Comparison of ENCODE assay signal across 25 cellular contexts in the genomic region with DNA sequence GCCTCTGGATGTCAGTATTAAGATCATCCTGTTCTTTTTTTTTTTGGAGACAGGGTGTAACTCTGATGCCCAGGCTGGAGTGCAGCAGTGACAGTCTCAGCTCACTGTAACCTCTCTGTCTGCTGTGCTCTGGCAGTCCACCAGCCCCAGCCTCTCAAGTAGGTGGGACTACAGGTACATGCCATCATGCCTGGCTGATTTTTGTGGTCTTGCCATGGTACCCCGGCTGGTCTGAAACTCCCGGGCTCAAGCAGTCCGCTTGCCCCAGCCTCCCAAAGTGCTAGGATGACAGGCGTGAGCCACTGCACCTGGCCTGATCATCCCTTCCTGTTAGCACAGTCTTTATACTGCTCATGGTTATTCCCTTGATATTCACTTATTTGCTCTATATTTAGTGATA. TPM values are rescaled to one million over a fixed set of nuclear protein-coding genes. Genes with fewer than 3 reads are reported as not detected.
DNase-seq lines count a peak whose midpoint lies in the region; ATAC-seq and TF ChIP-seq lines count a peak whose summit lies in the region.
"Had no signal": no experiment of that assay in that cellular context is flagged by ENCODE, and none has a peak within 500 bp of the region (broad histone marks: within the 10 kb centered on the region; RNA-seq: fewer than 3 reads in every experiment).

No MANE protein-coding gene starts in this region.

- H3K27me3 Mint-ChIP-seq in activated naive CD4-positive, alpha-beta T cell treated with anti-CD3 and anti-CD28 coated beads, Interleukin-2, amount 50 U/mL, for 24 hours, result no peaks in the 10 kb centered on the region
- H3K27me3 Mint-ChIP-seq in T-helper 17 cell, result no peaks in the 10 kb centered on the region
- H3K27me3 Mint-ChIP-seq: activated CD4-positive, alpha-beta memory T cell treated with anti-CD3 and anti-CD28 coated beads for 36 hours had no signal

- peaks cover 17 to 31% of the 10 kb centered on the region in 2 donors for H3K4me1 ChIP-seq in thyroid gland
- H3K4me1 ChIP-seq: prostate gland had no signal

- no peak overlapping the region for H3K4me3 ChIP-seq in thyroid gland (replicated peaks in 1 of 3)
- H3K4me3 ChIP-seq: heart right ventricle, PC-9, prostate gland had no signal

- H3K36me3 Mint-ChIP-seq in activated naive CD4-positive, alpha-beta T cell treated with anti-CD3 and anti-CD28 coated beads, Interleukin-2, amount 50 U/mL, for 24 hours, result peaks cover 6% of the 10 kb centered on the region
- H3K36me3 Mint-ChIP-seq in activated naive CD4-positive, alpha-beta T cell treated with anti-CD3 and anti-CD28 coated beads, Interleukin-2, amount 50 U/mL, for 72 hours, result peaks cover 10 to 15% of the 10 kb centered on the region in 2 donors
- H3K36me3 Mint-ChIP-seq in T-helper 17 cell (ENCODE audit: low read depth), result no peaks in the 10 kb centered on the region

- no peak overlapping the region for H3K4me3 Mint-ChIP-seq in activated naive CD4-positive, alpha-beta T cell treated with anti-CD3 and anti-CD28 coated beads, Interleukin-2, amount 50 U/mL, for 24 hours
- peak overlapping the region; percentile 50 for H3K4me3 Mint-ChIP-seq in T-helper 17 cell
- H3K4me3 Mint-ChIP-seq: activated CD4-positive, alpha-beta memory T cell treated with anti-CD3 and anti-CD28 coated beads for 36 hours had no signal

- H3K9me3 ChIP-seq in T-helper 17 cell (ENCODE audit: control insufficient read depth, low read length, poor library complexity, severe bottlenecking) (no peaks in the 10 kb centered on the region), thyroid gland (no peaks in the 10 kb centered on the region)
- H3K9me3 ChIP-seq: prostate gland had no signal

- intact Hi-C loops in thyroid gland (cut with DNase I), result no loop called here

- ATAC-seq in activated naive CD4-positive, alpha-beta T cell treated with anti-CD3 and anti-CD28 coated beads, Interleukin-2, amount 50 U/mL, for 72 hours, result no peak
- ATAC-seq in T-helper 17 cell, result no peak
- no peak for ATAC-seq in HG02571 (IDR thresholded peaks at IDR 0.05; ENCODE audit: unreplicated experiment)
- ATAC-seq in HG03135 (IDR thresholded peaks at IDR 0.05; ENCODE audit: unreplicated experiment), result no peak
- ATAC-seq: activated CD4-positive, CD25-positive, alpha-beta regulatory T cell treated with anti-CD3 and anti-CD28 coated beads, Interleukin-2, amount 50 U/mL, for 24 hours; heart right ventricle; left cardiac atrium had no signal

- peaks cover 61% of the 10 kb centered on the region for H3K4me1 Mint-ChIP-seq in activated naive CD4-positive, alpha-beta T cell treated with anti-CD3 and anti-CD28 coated beads, Interleukin-2, amount 50 U/mL, for 24 hours
- peaks cover 52% of the 10 kb centered on the region for H3K4me1 Mint-ChIP-seq in T-helper 17 cell

- no peaks in the 10 kb centered on the region for H3K27me3 ChIP-seq in thyroid gland
- H3K27me3 ChIP-seq: brain microvascular endothelial cell, heart right ventricle had no signal

- no peaks in the 10 kb centered on the region for H3K36me3 ChIP-seq in thyroid gland
- H3K36me3 ChIP-seq: brain microvascular endothelial cell, heart right ventricle, prostate gland had no signal

- 39 to 84% methylated on average over 2 to 4 of the region's 4 CpGs for WGBS in thyroid gland, 2 donors

- TF ChIP-seq CTCF in thyroid gland (IDR thresholded peaks at IDR 0.05), result no peak

- H3K27ac Mint-ChIP-seq in activated naive CD4-positive, alpha-beta T cell treated with anti-CD3 and anti-CD28 coated beads, Interleukin-2, amount 50 U/mL, for 24 hours, result peak overlapping the region; percentile 24
- no peak overlapping the region for H3K27ac Mint-ChIP-seq in activated naive CD4-positive, alpha-beta T cell treated with anti-CD3 and anti-CD28 coated beads, Interleukin-2, amount 50 U/mL, for 72 hours
- peak overlapping the region; percentile 97 for H3K27ac Mint-ChIP-seq in T-helper 17 cell
- H3K27ac Mint-ChIP-seq: activated CD4-positive, alpha-beta memory T cell treated with anti-CD3 and anti-CD28 coated beads for 36 hours had no signal

- DNase-seq in activated naive CD4-positive, alpha-beta T cell treated with anti-CD3 and anti-CD28 coated beads, Interleukin-2, amount 50 U/mL, for 72 hours (ENCODE audit: low spot score in 2 of 2), result no peak
- DNase-seq in T-helper 17 cell, result no peak
- DNase-seq in mesenteric fat pad (ENCODE audit: low spot score), result peak; percentile 47
- peak; percentile 78 for DNase-seq in thyroid gland
- DNase-seq in T-helper 1 cell, result no peak
- DNase-seq: activated CD4-positive, alpha-beta memory T cell treated with anti-CD3 and anti-CD28 coated beads for 36 hours; activated effector memory CD4-positive, alpha-beta T cell treated with anti-CD3 and anti-CD28 coated beads, Interleukin-2, amount 50 U/mL, for 16 hours; brain microvascular endothelial cell; DMS79; effector memory CD4-positive, alpha-beta T cell; erythroblast; HCEC 1CT; heart right ventricle; left cardiac atrium; mesenchymal stem cell; NCI-H1092 treated with DMSO at 0.1 percent for 48 hours; NCI-H2081; PC-9; SHP77 had no signal

- TF ChIP-seq POLR2A in thyroid gland (IDR thresholded peaks at IDR 0.05), result no peak

- H3K9me3 Mint-ChIP-seq in activated naive CD4-positive, alpha-beta T cell treated with anti-CD3 and anti-CD28 coated beads, Interleukin-2, amount 50 U/mL, for 24 hours, result peaks cover 4% of the 10 kb centered on the region
- peaks cover 0 to 6% of the 10 kb centered on the region in 2 donors for H3K9me3 Mint-ChIP-seq in activated naive CD4-positive, alpha-beta T cell treated with anti-CD3 and anti-CD28 coated beads, Interleukin-2, amount 50 U/mL, for 72 hours

- peak overlapping the region in 1 of 3 donors; percentile 24 for H3K27ac ChIP-seq in thyroid gland
- H3K27ac ChIP-seq: brain microvascular endothelial cell, heart right ventricle, HL-60, PC-9, prostate gland had no signal

RNA-seq across cellular contexts. Expression of a gene that starts 3.5 kb away (rescaled TPM):
- 10 to 100 TPM; 45.4 to 59.9 TPM for total RNA-seq in activated naive CD4-positive, alpha-beta T cell treated with anti-CD3 and anti-CD28 coated beads, Interleukin-2, amount 50 U/mL, for 72 hours
- total RNA-seq in T-helper 17 cell (10 to 100 TPM; 97.7 to 98.6 TPM), mesenteric fat pad (33.7 TPM), thyroid gland (10 to 100 TPM; 52.1 to 83.6 (median 65.5) TPM)

Comparison
In these comparisons a context has a peak if more than half of its experiments do, and no peak if none do; other contexts are left out.
1. H3K27ac Mint-ChIP-seq: peak in activated naive CD4-positive, alpha-beta T cell treated with anti-CD3 and anti-CD28 coated beads, Interleukin-2, amount 50 U/mL, for 24 hours (single experiment) and T-helper 17 cell (single experiment); none in activated naive CD4-positive, alpha-beta T cell treated with anti-CD3 and anti-CD28 coated beads, Interleukin-2, amount 50 U/mL, for 72 hours (0 of 2).
2. DNase-seq: peak in mesenteric fat pad (single experiment) and thyroid gland (2 of 2); none in activated naive CD4-positive, alpha-beta T cell treated with anti-CD3 and anti-CD28 coated beads, Interleukin-2, amount 50 U/mL, for 72 hours (0 of 2), T-helper 17 cell (0 of 3) and T-helper 1 cell (0 of 5).